ENCODE assay signal across 14 cellular contexts in the genomic region with DNA sequence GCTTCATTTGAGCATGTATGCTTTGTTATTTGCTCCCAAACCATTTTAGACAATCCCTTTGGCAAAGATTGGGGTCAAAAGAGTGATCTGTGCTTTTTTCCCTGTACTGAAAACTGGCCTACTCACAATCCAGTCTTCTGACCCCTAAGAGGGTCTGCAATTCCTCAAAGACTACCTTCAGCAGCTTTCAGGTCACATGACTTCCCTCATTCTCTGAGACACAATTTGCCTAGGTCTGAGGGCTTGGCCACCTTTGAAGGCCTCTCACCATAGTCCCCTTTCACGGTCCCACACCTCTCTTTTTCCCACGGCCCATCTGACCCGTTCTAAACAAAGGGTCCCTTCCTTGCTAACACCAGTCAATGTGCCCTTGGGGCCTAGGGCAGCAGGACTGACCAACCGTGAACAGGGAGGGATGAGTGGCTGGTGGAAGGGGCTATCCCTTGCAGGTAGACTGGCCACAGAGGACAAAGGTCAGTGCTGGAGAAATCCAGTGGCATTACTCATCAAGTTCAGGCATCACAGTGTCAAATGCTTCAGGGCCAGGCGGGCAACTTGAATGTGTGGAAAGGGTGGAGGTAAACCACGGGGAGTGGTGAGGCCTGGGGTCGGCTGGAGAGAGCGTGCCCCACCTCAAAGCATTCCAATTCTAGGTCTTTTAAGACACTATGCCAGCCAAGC. TPM values are rescaled to one million over a fixed set of nuclear protein-coding genes. Genes with fewer than 3 reads are reported as not detected.
DNase-seq lines count a peak whose midpoint lies in the region; ATAC-seq and TF ChIP-seq lines count a peak whose summit lies in the region.
"Had no signal": no experiment of that assay in that cellular context is flagged by ENCODE, and none has a peak within 500 bp of the region (broad histone marks: within the 10 kb centered on the region; RNA-seq: fewer than 3 reads in every experiment).

No MANE protein-coding gene starts in this region.

- no peak overlapping the region for H3K18ac ChIP-seq in trophoblast cell (ENCODE audit: low read length)

- no peak overlapping the region for H2BK12ac ChIP-seq in trophoblast cell (ENCODE audit: low read length)

- H3K14ac ChIP-seq in trophoblast cell (ENCODE audit: low read length) = no peak overlapping the region

- H3K79me2 ChIP-seq in PC-9 (ENCODE audit: low read depth) (no peaks in the 10 kb centered on the region), trophoblast cell (ENCODE audit: control insufficient read depth, insufficient read depth, low read length, poor library complexity) (no peaks in the 10 kb centered on the region), GM23338 (replicated peaks; ENCODE audit: insufficient read depth) (no peaks in the 10 kb centered on the region)

- H3K9me3 ChIP-seq in PC-9 (ENCODE audit: insufficient read depth, low read depth) (no peaks in the 10 kb centered on the region; the same call in 1 of the 2 replicates), gastroesophageal sphincter (no peaks in the 10 kb centered on the region), trophoblast cell (ENCODE audit: insufficient read depth, low read depth, low read length) (peaks cover 2% of the 10 kb centered on the region)

- peak; percentile 39 for DNase-seq in ELF-1 (ENCODE audit: low read depth, low spot score)
- DNase-seq in PC-9 = peak; percentile 92 to 96
- DNase-seq in trophoblast cell = peak; percentile 66 to 82
- no peak for DNase-seq in glutamatergic neuron
- DNase-seq in NCI-H2029 treated with DMSO at 0.1 percent for 48 hours (lab: John Stamatoyannopoulos, UW) = no peak
- DNase-seq in chondrocyte (ENCODE audit: low spot score) = no peak
- no peak for DNase-seq in GM23338 (ENCODE audit: low spot score)
- DNase-seq: activated CD4-positive, alpha-beta T cell treated with anti-CD3 and anti-CD28 coated beads, Interleukin-2, amount 10 ng/mL, durations not matched to agents 24 days and 14 days; NCI-H1417 treated with DMSO at 0.1 percent for 48 hours; NCI-H82 had no signal

- WGBS in gastroesophageal sphincter (ENCODE audit: low coverage in 1 of 2), 2 donors = 68 to 75% methylated on average over 2 to 8 of the region's 8 CpGs
- WGBS in trophoblast cell (ENCODE audit: extremely low coverage, insufficient coverage, insufficient read length) = no CpG with 5 or more reads among the region's 8 CpGs

- no peaks in the 10 kb centered on the region for H3K9me2 ChIP-seq in PC-9 (ENCODE audit: insufficient read depth)
- no peaks in the 10 kb centered on the region for H3K9me2 ChIP-seq in GM23338 (ENCODE audit: insufficient read depth)

- TF ChIP-seq EP300 in gastroesophageal sphincter (IDR thresholded peaks at IDR 0.05) = no peak

- intact Hi-C loops in PC-9 (cut with micrococcal nuclease; ENCODE audit: unreplicated experiment) = loop anchor here (1.0 to 10.0 kb wide), 2 partner anchors 128 to 240 kb away; partner anchors contain the start of gene CLPX

- no TSS peak for BruUV-seq in PC-9 (replicated peaks; lab: Mats Ljungman, UMichigan)

- H4K91ac ChIP-seq in trophoblast cell (ENCODE audit: low read depth, low read length) = no peak overlapping the region

- H2BK5ac ChIP-seq in trophoblast cell (ENCODE audit: low read depth, low read length, poor library complexity) = no peak overlapping the region

- H3K9me3 Mint-ChIP-seq in glutamatergic neuron (ENCODE audit: unreplicated experiment) (peaks cover 1% of the 10 kb centered on the region), chondrocyte (ENCODE audit: low read depth) (peaks cover 2% of the 10 kb centered on the region), GM23338 (no peaks in the 10 kb centered on the region)
- H3K9me3 Mint-ChIP-seq: activated CD4-positive, alpha-beta T cell treated with anti-CD3 and anti-CD28 coated beads, Interleukin-2, amount 10 ng/mL, durations not matched to agents 24 days and 14 days had no signal

- peaks cover 10% of the 10 kb centered on the region for H3K27me3 Mint-ChIP-seq in glutamatergic neuron (ENCODE audit: unreplicated experiment)
- peaks cover 2% of the 10 kb centered on the region for H3K27me3 Mint-ChIP-seq in chondrocyte (ENCODE audit: low read depth)
- peaks cover 4% of the 10 kb centered on the region for H3K27me3 Mint-ChIP-seq in GM23338 (ENCODE audit: insufficient read depth, low read depth, poor library complexity)
- H3K27me3 Mint-ChIP-seq: activated CD4-positive, alpha-beta T cell treated with anti-CD3 and anti-CD28 coated beads, Interleukin-2, amount 10 ng/mL, durations not matched to agents 24 days and 14 days had no signal

- H2AFZ ChIP-seq in PC-9 (no peak overlapping the region), trophoblast cell (ENCODE audit: insufficient read depth, low read length, poor library complexity) (no peak overlapping the region), GM23338 (no peak overlapping the region)

- H4K20me1 ChIP-seq in PC-9 (ENCODE audit: insufficient read depth) (no peaks in the 10 kb centered on the region), GM23338 (replicated peaks; ENCODE audit: insufficient read depth) (no peaks in the 10 kb centered on the region)

- H3K23ac ChIP-seq in trophoblast cell (ENCODE audit: low read length) = no peak overlapping the region

- CTCF ChIA-PET in PC-9 (lab: Charles Lee) = no interaction called here

- peaks cover 36% of the 10 kb centered on the region for H3K4me1 ChIP-seq in PC-9 (replicated peaks; ENCODE audit: insufficient read depth)
- peaks cover 4 to 84% (median 21%) of the 10 kb centered on the region in 3 donors for H3K4me1 ChIP-seq in gastroesophageal sphincter
- peaks cover 13 to 23% of the 10 kb centered on the region in 2 experiments for H3K4me1 ChIP-seq in trophoblast cell (ENCODE audit: control insufficient read depth in 1 of 2, insufficient read depth in 2 of 2, low read length in 2 of 2)
- no peaks in the 10 kb centered on the region for H3K4me1 ChIP-seq in GM23338 (ENCODE audit: insufficient read depth)

- no peak overlapping the region for H2AK5ac ChIP-seq in trophoblast cell (ENCODE audit: low read length)

- no peak overlapping the region for H4K12ac ChIP-seq in trophoblast cell (ENCODE audit: low read depth, low read length)

- H3K36me3 Mint-ChIP-seq in glutamatergic neuron (ENCODE audit: unreplicated experiment) = no peaks in the 10 kb centered on the region
- H3K36me3 Mint-ChIP-seq in chondrocyte (ENCODE audit: low read depth) = peaks cover 2% of the 10 kb centered on the region
- peaks cover 2% of the 10 kb centered on the region; the same call in 1 of the 3 replicates for H3K36me3 Mint-ChIP-seq in GM23338 (ENCODE audit: low read depth)

- peak overlapping the region; percentile 45 for H3K27ac ChIP-seq in PC-9
- H3K27ac ChIP-seq in gastroesophageal sphincter = peak overlapping the region in 3 of 4 donors; percentile 74 to 95 (median 93)
- H3K27ac ChIP-seq in trophoblast cell (ENCODE audit: low read depth, low read length) = peak overlapping the region; percentile 51
- H3K27ac ChIP-seq in GM23338 (ENCODE audit: low read depth) = no peak overlapping the region
- H3K27ac ChIP-seq: C4-2B, epithelial cell of prostate had no signal

- no peak for TF ChIP-seq CTCF in PC-9 (conservative IDR thresholded peaks at IDR 0.05)
- no peak for TF ChIP-seq CTCF in gastroesophageal sphincter (IDR thresholded peaks at IDR 0.05)
- TF ChIP-seq CTCF in glutamatergic neuron (IDR thresholded peaks at IDR 0.05; ENCODE audit: partially characterized antibody, unreplicated experiment) = no peak
- TF ChIP-seq CTCF in chondrocyte (IDR thresholded peaks at IDR 0.05) = no peak
- TF ChIP-seq CTCF in GM23338 (conservative IDR thresholded peaks at IDR 0.05; ENCODE audit: low read depth in 2 of 2) = no peak

- H2BK120ac ChIP-seq in trophoblast cell (ENCODE audit: insufficient read depth, low read length, poor library complexity) = no peak overlapping the region

- H3K36me3 ChIP-seq in PC-9 (ENCODE audit: low read depth) (no peaks in the 10 kb centered on the region), gastroesophageal sphincter (peaks cover 0 to 76% of the 10 kb centered on the region in 2 donors), trophoblast cell (ENCODE audit: control insufficient read depth in 1 of 2, insufficient read depth in 2 of 2, low read length in 2 of 2) (peaks cover 0 to 2% of the 10 kb centered on the region in 2 experiments), GM23338 (ENCODE audit: insufficient read depth) (no peaks in the 10 kb centered on the region)

- peaks cover 4% of the 10 kb centered on the region for H3K4me1 Mint-ChIP-seq in glutamatergic neuron (ENCODE audit: low read depth, unreplicated experiment)
- H3K4me1 Mint-ChIP-seq in chondrocyte (ENCODE audit: low read depth) = peaks cover 36% of the 10 kb centered on the region
- H3K4me1 Mint-ChIP-seq in GM23338 = no peaks in the 10 kb centered on the region; the same call in 2 of the 3 replicates

- H3K4ac ChIP-seq in trophoblast cell (ENCODE audit: low read depth, low read length) = no peak overlapping the region

- H3K9ac ChIP-seq in trophoblast cell (ENCODE audit: low read length) = no peak overlapping the region

- H3K79me1 ChIP-seq in trophoblast cell (ENCODE audit: low read length) = peaks cover 3% of the 10 kb centered on the region

- H3K4me3 Mint-ChIP-seq in glutamatergic neuron (ENCODE audit: unreplicated experiment) (no peak overlapping the region), chondrocyte (ENCODE audit: unreplicated experiment) (no peak overlapping the region), GM23338 (no peak overlapping the region)
- H3K4me3 Mint-ChIP-seq: activated CD4-positive, alpha-beta T cell treated with anti-CD3 and anti-CD28 coated beads, Interleukin-2, amount 10 ng/mL, durations not matched to agents 24 days and 14 days had no signal

- H3K4me3 ChIP-seq in PC-9 (no peak overlapping the region), gastroesophageal sphincter (no peak overlapping the region), trophoblast cell (ENCODE audit: low read depth, low read length) (no peak overlapping the region), GM23338 (no peak overlapping the region)

- POLR2A ChIA-PET in PC-9 (lab: Charles Lee; ENCODE audit: unreplicated experiment) = interaction anchor here (0.5 kb wide), 1 partner anchor 128 kb away, joined by 11 read pairs; the partner anchor contains the start of gene CLPX

- H4K8ac ChIP-seq in trophoblast cell (ENCODE audit: low read depth, low read length) = no peak overlapping the region

- H3K27ac Mint-ChIP-seq in glutamatergic neuron (ENCODE audit: unreplicated experiment) (no peak overlapping the region), chondrocyte (ENCODE audit: unreplicated experiment) (no peak overlapping the region), GM23338 (no peak overlapping the region)
- H3K27ac Mint-ChIP-seq: activated CD4-positive, alpha-beta T cell treated with anti-CD3 and anti-CD28 coated beads, Interleukin-2, amount 10 ng/mL, durations not matched to agents 24 days and 14 days had no signal

- H3K27me3 ChIP-seq in PC-9 (ENCODE audit: insufficient read depth, low read depth) = no peaks in the 10 kb centered on the region
- H3K27me3 ChIP-seq in gastroesophageal sphincter = no peaks in the 10 kb centered on the region
- no peaks in the 10 kb centered on the region for H3K27me3 ChIP-seq in trophoblast cell (ENCODE audit: insufficient read depth, low read length)
- no peaks in the 10 kb centered on the region for H3K27me3 ChIP-seq in GM23338 (ENCODE audit: insufficient read depth)

- H3F3A ChIP-seq in PC-9 (ENCODE audit: insufficient read depth, low read depth) (peaks cover 5% of the 10 kb centered on the region; the same call in 1 of the 2 replicates), GM23338 (replicated peaks; ENCODE audit: low read depth) (no peaks in the 10 kb centered on the region)

- ATAC-seq in gastroesophageal sphincter (no peak), GM23338 (no peak)

- no peak for TF ChIP-seq POLR2A in gastroesophageal sphincter (IDR thresholded peaks at IDR 0.05)

- H3K4me2 ChIP-seq in PC-9 (peak overlapping the region; percentile 58), trophoblast cell (ENCODE audit: low read length) (peak overlapping the region; percentile 32), GM23338 (no peak overlapping the region)

RNA-seq across cellular contexts. Expression of gene RASL12, which starts 10.8 kb away (rescaled TPM):
- total RNA-seq in PC-9 (2021) (not detected in 2 replicates), gastroesophageal sphincter (100 to 1,000 TPM in 3 of 4 donors, 10 to 100 TPM in 1; 43.2 to 244 (median 179) TPM), glutamatergic neuron (ENCODE audit: unreplicated experiment) (0.44 TPM), chondrocyte (1.7 to 13.1 TPM (median 12.7 TPM) in 3 replicates)
- polyA plus RNA-seq in trophoblast cell (2013) = 2.7 and 2.9 TPM in 2 replicates
- total RNA-seq in GM23338 (2014; rRNA removed; shearing (Covaris generic)) = 20.1 and 27.7 TPM in 2 replicates
- 4.5 and 5.4 TPM in 2 replicates for polyA plus RNA-seq in GM23338 (2016; fragmentation: Nextera tagmentation; extraction: Ambion mirVana)
- total RNA-seq: activated CD4-positive, alpha-beta T cell treated with anti-CD3 and anti-CD28 coated beads, Interleukin-2, amount 10 ng/mL, durations not matched to agents 24 days and 14 days; bronchial epithelial cell had no signal

RNA-seq across cellular contexts. Expression of gene SLC51B, which starts 11.8 kb away (rescaled TPM):
- total RNA-seq in PC-9 (2021) (not detected in 2 replicates), gastroesophageal sphincter (not detected), glutamatergic neuron (ENCODE audit: unreplicated experiment) (not detected), chondrocyte (not detected in 3 replicates)
- 0.07 TPM in 1 of 2 replicates, not detected in the other for polyA plus RNA-seq in trophoblast cell (2013)
- total RNA-seq in GM23338 (2014; rRNA removed; shearing (Covaris generic)) = not detected in 2 replicates
- not detected in 2 replicates for polyA plus RNA-seq in GM23338 (2016; fragmentation: Nextera tagmentation; extraction: Ambion mirVana)
- total RNA-seq: activated CD4-positive, alpha-beta T cell treated with anti-CD3 and anti-CD28 coated beads, Interleukin-2, amount 10 ng/mL, durations not matched to agents 24 days and 14 days; bronchial epithelial cell had no signal

RNA-seq across cellular contexts. Expression of gene KBTBD13, which starts 19.5 kb away (rescaled TPM):
- total RNA-seq in PC-9 (2021) (not detected in 2 replicates), gastroesophageal sphincter (not detected), glutamatergic neuron (ENCODE audit: unreplicated experiment) (not detected), chondrocyte (not detected in 3 replicates)
- polyA plus RNA-seq in trophoblast cell (2013) = not detected in 2 replicates
- total RNA-seq in GM23338 (2014; rRNA removed; shearing (Covaris generic)) = not detected in 2 replicates
- 0.09 TPM in 1 of 2 replicates, not detected in the other for polyA plus RNA-seq in GM23338 (2016; fragmentation: Nextera tagmentation; extraction: Ambion mirVana)
- total RNA-seq: activated CD4-positive, alpha-beta T cell treated with anti-CD3 and anti-CD28 coated beads, Interleukin-2, amount 10 ng/mL, durations not matched to agents 24 days and 14 days; bronchial epithelial cell had no signal

RNA-seq across cellular contexts. Expression of gene MTFMT, which starts 27.6 kb away (rescaled TPM):
- total RNA-seq in PC-9 (2021) = 16.0 and 24.9 TPM in 2 replicates
- 10 to 100 TPM; 21.1 to 36.9 (median 29.4) TPM for total RNA-seq in gastroesophageal sphincter
- 8.1 and 8.9 TPM in 2 replicates for polyA plus RNA-seq in trophoblast cell (2013)
- 12.6 TPM for total RNA-seq in glutamatergic neuron (ENCODE audit: unreplicated experiment)
- 10.7 to 13.4 TPM (median 13.3 TPM) in 3 replicates for total RNA-seq in chondrocyte
- total RNA-seq in GM23338 (2014; rRNA removed; shearing (Covaris generic)) = 25.3 and 36.0 TPM in 2 replicates
- polyA plus RNA-seq in GM23338 (2016; fragmentation: Nextera tagmentation; extraction: Ambion mirVana) = 18.9 and 19.0 TPM in 2 replicates

RNA-seq across cellular contexts. Expression of gene UBAP1L, which starts 58.0 kb away (rescaled TPM):
- 2.5 and 3.1 TPM in 2 replicates for total RNA-seq in PC-9 (2021)
- total RNA-seq in gastroesophageal sphincter = 1 to 10 TPM in 3 of 4 donors, under 1 TPM in 1; 0.12 to 7.5 (median 3.0) TPM
- polyA plus RNA-seq in trophoblast cell (2013) = 0.67 TPM in 2 replicates
- total RNA-seq in glutamatergic neuron (ENCODE audit: unreplicated experiment) = 4.6 TPM
- total RNA-seq in chondrocyte = 2.3 to 4.8 TPM (median 2.5 TPM) in 3 replicates
- total RNA-seq in GM23338 (2014; rRNA removed; shearing (Covaris generic)) = 1.4 and 1.5 TPM in 2 replicates
- polyA plus RNA-seq in GM23338 (2016; fragmentation: Nextera tagmentation; extraction: Ambion mirVana) = 0.47 and 0.53 TPM in 2 replicates

Comparison
In these comparisons a context has a peak if more than half of its experiments do, and no peak if none do; other contexts are left out.
1. DNase-seq: peak in ELF-1 (single experiment), PC-9 (2 of 2) and trophoblast cell (2 of 2); none in glutamatergic neuron (single experiment), NCI-H2029 treated with DMSO at 0.1 percent for 48 hours (single experiment), chondrocyte (single experiment) and GM23338 (single experiment).